29 cellular contexts compared by ENCODE assay signal in the genomic region with DNA sequence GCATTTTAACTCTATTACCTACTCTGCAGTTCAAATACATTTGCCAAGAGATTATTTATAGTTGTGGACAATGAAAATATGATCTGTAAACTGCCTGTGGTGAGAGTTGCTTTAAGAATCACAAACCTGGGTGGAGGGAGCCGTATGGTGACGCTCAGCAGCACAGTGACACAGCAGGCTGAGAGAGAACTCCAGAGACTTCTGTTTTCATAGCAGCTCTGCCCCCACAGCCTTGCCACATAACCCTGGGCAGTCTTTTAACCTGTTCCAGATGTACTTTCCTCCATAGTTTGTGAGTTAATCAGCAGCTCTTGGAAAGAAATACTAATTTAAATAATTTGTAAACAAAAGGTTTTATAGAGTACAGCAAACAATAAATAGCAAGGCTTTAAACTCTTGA.
"Had no signal": no experiment of that assay in that cellular context is flagged by ENCODE, and none has a peak within 500 bp of the region (broad histone marks: within the 10 kb centered on the region; RNA-seq: fewer than 3 reads in every experiment).

No MANE protein-coding gene starts in this region.

- H3K36me3 Mint-ChIP-seq: immature natural killer cell; naive thymus-derived CD8-positive, alpha-beta T cell had no signal

- H3K9me3 Mint-ChIP-seq: neural crest cell had no signal

- H3K9me3 ChIP-seq: esophagus squamous epithelium, heart left ventricle, lower lobe of right lung, pancreas, psoas muscle, testis, transverse colon, uterus had no signal

- H3K27me3 ChIP-seq: esophagus squamous epithelium, heart left ventricle, pancreas, spleen, testis, transverse colon, uterus had no signal

- FAIRE-seq: bronchial epithelial cell, endometrium, kidney, pancreas had no signal

- H3K4me3 Mint-ChIP-seq: activated CD4-positive, alpha-beta T cell treated with anti-CD3 and anti-CD28 coated beads for 36 hours; central memory CD8-positive, alpha-beta T cell; immature natural killer cell; naive thymus-derived CD8-positive, alpha-beta T cell; neural crest cell had no signal

- H3K4me1 Mint-ChIP-seq: activated CD4-positive, alpha-beta T cell treated with anti-CD3 and anti-CD28 coated beads for 36 hours; central memory CD8-positive, alpha-beta T cell; immature natural killer cell; naive thymus-derived CD8-positive, alpha-beta T cell; neural crest cell had no signal

- H3K27me3 Mint-ChIP-seq: activated CD4-positive, alpha-beta T cell treated with anti-CD3 and anti-CD28 coated beads for 36 hours; central memory CD8-positive, alpha-beta T cell; naive thymus-derived CD8-positive, alpha-beta T cell had no signal

- H3K27ac ChIP-seq: epithelial cell of prostate, esophagus squamous epithelium, heart left ventricle, lower lobe of right lung, pancreas, psoas muscle, spleen, testis, transverse colon, uterus had no signal

- H3K27ac Mint-ChIP-seq: activated CD4-positive, alpha-beta T cell treated with anti-CD3 and anti-CD28 coated beads for 36 hours; immature natural killer cell; naive thymus-derived CD8-positive, alpha-beta T cell had no signal

- H3K4me3 ChIP-seq: esophagus squamous epithelium, heart left ventricle, lower lobe of right lung, pancreas, psoas muscle, spleen, testis, transverse colon, uterus had no signal

- DNase-seq: activated CD4-positive, alpha-beta T cell treated with anti-CD3 and anti-CD28 coated beads for 36 hours; activated CD4-positive, CD25-positive, alpha-beta regulatory T cell; activated gamma-delta T cell treated with Interleukin-2 at 50 U/mL for 16 hours; activated naive CD4-positive, alpha-beta T cell treated with anti-CD3 and anti-CD28 coated beads, Interleukin-2, amount 50 U/mL, for 16 hours; dermis blood vessel endothelial cell; effector CD4-positive, alpha-beta T cell; esophagus squamous epithelium; foreskin fibroblast; heart left ventricle; hypothalamus; immature natural killer cell; kidney; left colon; lower lobe of right lung; mesenchymal stem cell; naive thymus-derived CD8-positive, alpha-beta T cell; nucleus accumbens; pancreas; psoas muscle; spleen; stimulated activated naive CD4-positive, alpha-beta T cell treated with Interleukin-2 at 50 U/mL for 16 hours; testis; transverse colon; uterus had no signal

- H3K4me1 ChIP-seq: esophagus squamous epithelium, heart left ventricle, lower lobe of right lung, pancreas, psoas muscle, spleen, testis, uterus had no signal

- H3K36me3 ChIP-seq: esophagus squamous epithelium, heart left ventricle, lower lobe of right lung, pancreas, spleen, transverse colon, uterus had no signal
